In the genomic region with DNA sequence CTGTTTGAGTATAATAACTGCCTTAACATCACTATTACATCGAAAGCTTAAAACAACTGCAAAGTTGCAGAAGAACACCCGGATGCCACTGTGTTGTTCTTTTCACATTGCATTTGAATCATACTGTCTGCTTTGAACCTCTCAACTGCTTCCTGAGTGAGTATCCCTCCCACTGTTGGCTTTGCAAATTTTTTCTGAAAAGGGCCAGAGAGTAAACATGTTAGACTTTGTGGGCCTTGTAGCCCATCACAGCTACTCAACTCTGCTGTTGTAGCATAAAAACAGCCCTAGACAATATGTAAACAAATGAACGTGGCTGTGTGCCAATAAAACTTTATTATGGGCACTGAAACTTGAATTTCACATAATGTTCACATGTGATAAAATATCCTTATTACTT, we compare ENCODE assay signal across 1 cellular context.
TF ChIP-seq lines count a peak whose summit lies in the region.

No MANE protein-coding gene starts in this region.

TF ChIP-seq in HepG2, 621 proteins besides CTCF, POLR2A, EP300 and RAD21 (continued from another document and continues in another):
- TF ChIP-seq, protein P1, sequence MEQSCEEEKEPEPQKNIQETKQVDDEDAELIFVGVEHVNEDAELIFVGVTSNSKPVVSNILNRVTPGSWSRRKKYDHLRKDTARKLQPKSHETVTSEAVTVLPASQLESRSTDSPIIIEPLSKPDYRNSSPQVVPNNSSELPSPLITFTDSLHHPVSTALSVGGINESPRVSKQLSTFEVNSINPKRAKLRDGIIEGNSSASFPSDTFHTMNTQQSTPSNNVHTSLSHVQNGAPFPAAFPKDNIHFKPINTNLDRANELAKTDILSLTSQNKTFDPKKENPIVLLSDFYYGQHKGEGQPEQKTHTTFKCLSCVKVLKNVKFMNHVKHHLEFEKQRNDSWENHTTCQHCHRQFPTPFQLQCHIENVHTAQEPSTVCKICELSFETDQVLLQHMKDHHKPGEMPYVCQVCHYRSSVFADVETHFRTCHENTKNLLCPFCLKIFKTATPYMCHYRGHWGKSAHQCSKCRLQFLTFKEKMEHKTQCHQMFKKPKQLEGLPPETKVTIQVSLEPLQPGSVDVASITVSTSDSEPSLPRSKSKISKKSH (CRISPR knock-in tag; IDR thresholded peaks at IDR 0.05; ENCODE audit: borderline replicate concordance): no peak
- no peak for TF ChIP-seq ZNF768 (CRISPR knock-in tag; IDR thresholded peaks at IDR 0.05)
- TF ChIP-seq, protein P2, sequence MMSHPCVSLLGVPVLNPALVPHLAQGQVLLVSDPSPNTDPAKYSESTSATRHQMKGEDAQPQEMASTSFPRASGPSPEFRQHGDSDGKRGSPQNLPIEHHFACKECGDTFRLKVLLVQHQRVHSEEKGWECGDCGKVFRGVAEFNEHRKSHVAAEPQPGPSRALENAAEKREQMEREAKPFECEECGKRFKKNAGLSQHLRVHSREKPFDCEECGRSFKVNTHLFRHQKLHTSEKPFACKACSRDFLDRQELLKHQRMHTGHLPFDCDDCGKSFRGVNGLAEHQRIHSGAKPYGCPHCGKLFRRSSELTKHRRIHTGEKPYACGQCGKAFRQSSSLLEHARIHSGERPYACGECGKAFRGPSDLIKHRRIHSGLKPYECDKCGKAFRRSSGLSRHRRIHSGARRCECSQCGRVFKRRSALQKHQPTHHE (CRISPR knock-in tag; IDR thresholded peaks at IDR 0.05; ENCODE audit: borderline replicate concordance): no peak
- TF ChIP-seq RFXAP (CRISPR knock-in tag; IDR thresholded peaks at IDR 0.05; ENCODE audit: borderline replicate concordance): no peak
- TF ChIP-seq ZNF354B (CRISPR knock-in tag; IDR thresholded peaks at IDR 0.05): no peak
- TF ChIP-seq, protein P3, sequence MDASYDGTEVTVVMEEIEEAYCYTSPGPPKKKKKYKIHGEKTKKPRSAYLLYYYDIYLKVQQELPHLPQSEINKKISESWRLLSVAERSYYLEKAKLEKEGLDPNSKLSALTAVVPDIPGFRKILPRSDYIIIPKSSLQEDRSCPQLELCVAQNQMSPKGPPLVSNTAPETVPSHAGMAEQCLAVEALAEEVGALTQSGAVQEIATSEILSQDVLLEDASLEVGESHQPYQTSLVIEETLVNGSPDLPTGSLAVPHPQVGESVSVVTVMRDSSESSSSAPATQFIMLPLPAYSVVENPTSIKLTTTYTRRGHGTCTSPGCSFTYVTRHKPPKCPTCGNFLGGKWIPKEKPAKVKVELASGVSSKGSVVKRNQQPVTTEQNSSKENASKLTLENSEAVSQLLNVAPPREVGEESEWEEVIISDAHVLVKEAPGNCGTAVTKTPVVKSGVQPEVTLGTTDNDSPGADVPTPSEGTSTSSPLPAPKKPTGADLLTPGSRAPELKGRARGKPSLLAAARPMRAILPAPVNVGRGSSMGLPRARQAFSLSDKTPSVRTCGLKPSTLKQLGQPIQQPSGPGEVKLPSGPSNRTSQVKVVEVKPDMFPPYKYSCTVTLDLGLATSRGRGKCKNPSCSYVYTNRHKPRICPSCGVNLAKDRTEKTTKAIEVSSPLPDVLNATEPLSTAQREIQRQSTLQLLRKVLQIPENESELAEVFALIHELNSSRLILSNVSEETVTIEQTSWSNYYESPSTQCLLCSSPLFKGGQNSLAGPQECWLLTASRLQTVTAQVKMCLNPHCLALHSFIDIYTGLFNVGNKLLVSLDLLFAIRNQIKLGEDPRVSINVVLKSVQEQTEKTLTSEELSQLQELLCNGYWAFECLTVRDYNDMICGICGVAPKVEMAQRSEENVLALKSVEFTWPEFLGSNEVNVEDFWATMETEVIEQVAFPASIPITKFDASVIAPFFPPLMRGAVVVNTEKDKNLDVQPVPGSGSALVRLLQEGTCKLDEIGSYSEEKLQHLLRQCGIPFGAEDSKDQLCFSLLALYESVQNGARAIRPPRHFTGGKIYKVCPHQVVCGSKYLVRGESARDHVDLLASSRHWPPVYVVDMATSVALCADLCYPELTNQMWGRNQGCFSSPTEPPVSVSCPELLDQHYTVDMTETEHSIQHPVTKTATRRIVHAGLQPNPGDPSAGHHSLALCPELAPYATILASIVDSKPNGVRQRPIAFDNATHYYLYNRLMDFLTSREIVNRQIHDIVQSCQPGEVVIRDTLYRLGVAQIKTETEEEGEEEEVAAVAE (CRISPR knock-in tag; IDR thresholded peaks at IDR 0.05; ENCODE audit: borderline replicate concordance): no peak
- TF ChIP-seq ZNF205 (CRISPR knock-in tag; IDR thresholded peaks at IDR 0.05): no peak
- TF ChIP-seq NFRKB (IDR thresholded peaks at IDR 0.05): no peak
- no peak for TF ChIP-seq ZNF776 (CRISPR knock-in tag; IDR thresholded peaks at IDR 0.05)
- TF ChIP-seq KLF9 (CRISPR knock-in tag; IDR thresholded peaks at IDR 0.05; ENCODE audit: low read depth): no peak
- TF ChIP-seq, protein P4, sequence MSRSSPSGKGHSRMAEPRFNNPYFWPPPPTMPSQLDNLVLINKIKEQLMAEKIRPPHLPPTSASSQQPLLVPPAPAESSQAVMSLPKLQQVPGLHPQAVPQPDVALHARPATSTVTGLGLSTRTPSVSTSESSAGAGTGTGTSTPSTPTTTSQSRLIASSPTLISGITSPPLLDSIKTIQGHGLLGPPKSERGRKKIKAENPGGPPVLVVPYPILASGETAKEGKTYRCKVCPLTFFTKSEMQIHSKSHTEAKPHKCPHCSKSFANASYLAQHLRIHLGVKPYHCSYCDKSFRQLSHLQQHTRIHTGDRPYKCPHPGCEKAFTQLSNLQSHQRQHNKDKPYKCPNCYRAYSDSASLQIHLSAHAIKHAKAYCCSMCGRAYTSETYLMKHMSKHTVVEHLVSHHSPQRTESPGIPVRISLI (CRISPR knock-in tag; IDR thresholded peaks at IDR 0.05; ENCODE audit: borderline replicate concordance): peak; percentile 68; the same call in 1 of the 2 replicates
- no peak for TF ChIP-seq ZNF703 (CRISPR knock-in tag; IDR thresholded peaks at IDR 0.05; ENCODE audit: borderline replicate concordance)
- no peak for TF ChIP-seq ZNF629 (CRISPR knock-in tag; conservative IDR thresholded peaks at IDR 0.05)
- TF ChIP-seq HCFC1 (IDR thresholded peaks at IDR 0.05; ENCODE audit: low read depth, low read length): no peak
- no peak for TF ChIP-seq FOXP1 (IDR thresholded peaks at IDR 0.05)
- peak; percentile 91 for TF ChIP-seq FOXP1 (CRISPR knock-in tag; IDR thresholded peaks at IDR 0.05)
- no peak for TF ChIP-seq ZNF530 (CRISPR knock-in tag; IDR thresholded peaks at IDR 0.05; ENCODE audit: low read depth)
- no peak for TF ChIP-seq ZNF256 (CRISPR knock-in tag; conservative IDR thresholded peaks at IDR 0.05)
- TF ChIP-seq, protein P5, sequence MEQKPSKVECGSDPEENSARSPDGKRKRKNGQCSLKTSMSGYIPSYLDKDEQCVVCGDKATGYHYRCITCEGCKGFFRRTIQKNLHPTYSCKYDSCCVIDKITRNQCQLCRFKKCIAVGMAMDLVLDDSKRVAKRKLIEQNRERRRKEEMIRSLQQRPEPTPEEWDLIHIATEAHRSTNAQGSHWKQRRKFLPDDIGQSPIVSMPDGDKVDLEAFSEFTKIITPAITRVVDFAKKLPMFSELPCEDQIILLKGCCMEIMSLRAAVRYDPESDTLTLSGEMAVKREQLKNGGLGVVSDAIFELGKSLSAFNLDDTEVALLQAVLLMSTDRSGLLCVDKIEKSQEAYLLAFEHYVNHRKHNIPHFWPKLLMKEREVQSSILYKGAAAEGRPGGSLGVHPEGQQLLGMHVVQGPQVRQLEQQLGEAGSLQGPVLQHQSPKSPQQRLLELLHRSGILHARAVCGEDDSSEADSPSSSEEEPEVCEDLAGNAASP (CRISPR knock-in tag; IDR thresholded peaks at IDR 0.05; ENCODE audit: borderline replicate concordance): no peak; the same call in 1 of the 2 replicates
- peak; percentile 85 for TF ChIP-seq TCF7 (IDR thresholded peaks at IDR 0.05; ENCODE audit: low read depth)
- no peak for TF ChIP-seq SMAD3 (CRISPR knock-in tag; IDR thresholded peaks at IDR 0.05)
- no peak for TF ChIP-seq RBAK (CRISPR knock-in tag; IDR thresholded peaks at IDR 0.05)
- TF ChIP-seq PRPF4 (IDR thresholded peaks at IDR 0.05; ENCODE audit: low read depth, low read length, poor library complexity, severe bottlenecking): no peak
- TF ChIP-seq POGZ (CRISPR knock-in tag; IDR thresholded peaks at IDR 0.05): no peak; the same call in 1 of the 2 replicates
- TF ChIP-seq ZNF101 (CRISPR knock-in tag; IDR thresholded peaks at IDR 0.05; ENCODE audit: borderline replicate concordance, low read depth): no peak
- TF ChIP-seq ARNTL (CRISPR knock-in tag; IDR thresholded peaks at IDR 0.05): 0 out of 2 replicates have a peak, but pooled peaks have one; percentile 27
- TF ChIP-seq SOX5 (CRISPR knock-in tag; IDR thresholded peaks at IDR 0.05; ENCODE audit: borderline replicate concordance): peak; percentile 78; the same call in 1 of the 2 replicates
- no peak for TF ChIP-seq ZNF570 (CRISPR knock-in tag; IDR thresholded peaks at IDR 0.05; ENCODE audit: borderline replicate concordance)
- TF ChIP-seq, protein P6, sequence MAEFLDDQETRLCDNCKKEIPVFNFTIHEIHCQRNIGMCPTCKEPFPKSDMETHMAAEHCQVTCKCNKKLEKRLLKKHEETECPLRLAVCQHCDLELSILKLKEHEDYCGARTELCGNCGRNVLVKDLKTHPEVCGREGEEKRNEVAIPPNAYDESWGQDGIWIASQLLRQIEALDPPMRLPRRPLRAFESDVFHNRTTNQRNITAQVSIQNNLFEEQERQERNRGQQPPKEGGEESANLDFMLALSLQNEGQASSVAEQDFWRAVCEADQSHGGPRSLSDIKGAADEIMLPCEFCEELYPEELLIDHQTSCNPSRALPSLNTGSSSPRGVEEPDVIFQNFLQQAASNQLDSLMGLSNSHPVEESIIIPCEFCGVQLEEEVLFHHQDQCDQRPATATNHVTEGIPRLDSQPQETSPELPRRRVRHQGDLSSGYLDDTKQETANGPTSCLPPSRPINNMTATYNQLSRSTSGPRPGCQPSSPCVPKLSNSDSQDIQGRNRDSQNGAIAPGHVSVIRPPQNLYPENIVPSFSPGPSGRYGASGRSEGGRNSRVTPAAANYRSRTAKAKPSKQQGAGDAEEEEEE (CRISPR knock-in tag; IDR thresholded peaks at IDR 0.05; ENCODE audit: borderline replicate concordance): no peak
- no peak for TF ChIP-seq HMGA1 (CRISPR knock-in tag; conservative IDR thresholded peaks at IDR 0.05)
- no peak for TF ChIP-seq KDM1A (CRISPR knock-in tag; IDR thresholded peaks at IDR 0.05)
- TF ChIP-seq, protein P7, sequence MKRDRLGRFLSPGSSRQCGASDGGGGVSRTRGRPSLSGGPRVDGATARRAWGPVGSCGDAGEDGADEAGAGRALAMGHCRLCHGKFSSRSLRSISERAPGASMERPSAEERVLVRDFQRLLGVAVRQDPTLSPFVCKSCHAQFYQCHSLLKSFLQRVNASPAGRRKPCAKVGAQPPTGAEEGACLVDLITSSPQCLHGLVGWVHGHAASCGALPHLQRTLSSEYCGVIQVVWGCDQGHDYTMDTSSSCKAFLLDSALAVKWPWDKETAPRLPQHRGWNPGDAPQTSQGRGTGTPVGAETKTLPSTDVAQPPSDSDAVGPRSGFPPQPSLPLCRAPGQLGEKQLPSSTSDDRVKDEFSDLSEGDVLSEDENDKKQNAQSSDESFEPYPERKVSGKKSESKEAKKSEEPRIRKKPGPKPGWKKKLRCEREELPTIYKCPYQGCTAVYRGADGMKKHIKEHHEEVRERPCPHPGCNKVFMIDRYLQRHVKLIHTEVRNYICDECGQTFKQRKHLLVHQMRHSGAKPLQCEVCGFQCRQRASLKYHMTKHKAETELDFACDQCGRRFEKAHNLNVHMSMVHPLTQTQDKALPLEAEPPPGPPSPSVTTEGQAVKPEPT (CRISPR knock-in tag; IDR thresholded peaks at IDR 0.05; ENCODE audit: low read depth): no peak
- TF ChIP-seq ZNF564 (CRISPR knock-in tag; IDR thresholded peaks at IDR 0.05): no peak
- TF ChIP-seq, protein P8, sequence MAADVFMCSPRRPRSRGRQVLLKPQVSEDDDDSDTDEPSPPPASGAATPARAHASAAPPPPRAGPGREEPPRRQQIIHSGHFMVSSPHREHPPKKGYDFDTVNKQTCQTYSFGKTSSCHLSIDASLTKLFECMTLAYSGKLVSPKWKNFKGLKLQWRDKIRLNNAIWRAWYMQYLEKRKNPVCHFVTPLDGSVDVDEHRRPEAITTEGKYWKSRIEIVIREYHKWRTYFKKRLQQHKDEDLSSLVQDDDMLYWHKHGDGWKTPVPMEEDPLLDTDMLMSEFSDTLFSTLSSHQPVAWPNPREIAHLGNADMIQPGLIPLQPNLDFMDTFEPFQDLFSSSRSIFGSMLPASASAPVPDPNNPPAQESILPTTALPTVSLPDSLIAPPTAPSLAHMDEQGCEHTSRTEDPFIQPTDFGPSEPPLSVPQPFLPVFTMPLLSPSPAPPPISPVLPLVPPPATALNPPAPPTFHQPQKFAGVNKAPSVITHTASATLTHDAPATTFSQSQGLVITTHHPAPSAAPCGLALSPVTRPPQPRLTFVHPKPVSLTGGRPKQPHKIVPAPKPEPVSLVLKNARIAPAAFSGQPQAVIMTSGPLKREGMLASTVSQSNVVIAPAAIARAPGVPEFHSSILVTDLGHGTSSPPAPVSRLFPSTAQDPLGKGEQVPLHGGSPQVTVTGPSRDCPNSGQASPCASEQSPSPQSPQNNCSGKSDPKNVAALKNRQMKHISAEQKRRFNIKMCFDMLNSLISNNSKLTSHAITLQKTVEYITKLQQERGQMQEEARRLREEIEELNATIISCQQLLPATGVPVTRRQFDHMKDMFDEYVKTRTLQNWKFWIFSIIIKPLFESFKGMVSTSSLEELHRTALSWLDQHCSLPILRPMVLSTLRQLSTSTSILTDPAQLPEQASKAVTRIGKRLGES (CRISPR knock-in tag; IDR thresholded peaks at IDR 0.05; ENCODE audit: borderline replicate concordance): no peak
- TF ChIP-seq PAX8 (CRISPR knock-in tag; IDR thresholded peaks at IDR 0.05; ENCODE audit: borderline replicate concordance): no peak
- TF ChIP-seq ZNF234 (CRISPR knock-in tag; conservative IDR thresholded peaks at IDR 0.05): no peak
- TF ChIP-seq, protein P9, sequence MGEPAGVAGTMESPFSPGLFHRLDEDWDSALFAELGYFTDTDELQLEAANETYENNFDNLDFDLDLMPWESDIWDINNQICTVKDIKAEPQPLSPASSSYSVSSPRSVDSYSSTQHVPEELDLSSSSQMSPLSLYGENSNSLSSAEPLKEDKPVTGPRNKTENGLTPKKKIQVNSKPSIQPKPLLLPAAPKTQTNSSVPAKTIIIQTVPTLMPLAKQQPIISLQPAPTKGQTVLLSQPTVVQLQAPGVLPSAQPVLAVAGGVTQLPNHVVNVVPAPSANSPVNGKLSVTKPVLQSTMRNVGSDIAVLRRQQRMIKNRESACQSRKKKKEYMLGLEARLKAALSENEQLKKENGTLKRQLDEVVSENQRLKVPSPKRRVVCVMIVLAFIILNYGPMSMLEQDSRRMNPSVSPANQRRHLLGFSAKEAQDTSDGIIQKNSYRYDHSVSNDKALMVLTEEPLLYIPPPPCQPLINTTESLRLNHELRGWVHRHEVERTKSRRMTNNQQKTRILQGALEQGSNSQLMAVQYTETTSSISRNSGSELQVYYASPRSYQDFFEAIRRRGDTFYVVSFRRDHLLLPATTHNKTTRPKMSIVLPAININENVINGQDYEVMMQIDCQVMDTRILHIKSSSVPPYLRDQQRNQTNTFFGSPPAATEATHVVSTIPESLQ (CRISPR knock-in tag; conservative IDR thresholded peaks at IDR 0.05): no peak
- TF ChIP-seq ZNF672 (CRISPR knock-in tag; IDR thresholded peaks at IDR 0.05): no peak
- no peak for TF ChIP-seq RXRB (CRISPR knock-in tag; IDR thresholded peaks at IDR 0.05; ENCODE audit: borderline replicate concordance)
- TF ChIP-seq, protein P10, sequence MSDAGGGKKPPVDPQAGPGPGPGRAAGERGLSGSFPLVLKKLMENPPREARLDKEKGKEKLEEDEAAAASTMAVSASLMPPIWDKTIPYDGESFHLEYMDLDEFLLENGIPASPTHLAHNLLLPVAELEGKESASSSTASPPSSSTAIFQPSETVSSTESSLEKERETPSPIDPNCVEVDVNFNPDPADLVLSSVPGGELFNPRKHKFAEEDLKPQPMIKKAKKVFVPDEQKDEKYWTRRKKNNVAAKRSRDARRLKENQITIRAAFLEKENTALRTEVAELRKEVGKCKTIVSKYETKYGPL (CRISPR knock-in tag; IDR thresholded peaks at IDR 0.05): no peak
- TF ChIP-seq, protein P11, sequence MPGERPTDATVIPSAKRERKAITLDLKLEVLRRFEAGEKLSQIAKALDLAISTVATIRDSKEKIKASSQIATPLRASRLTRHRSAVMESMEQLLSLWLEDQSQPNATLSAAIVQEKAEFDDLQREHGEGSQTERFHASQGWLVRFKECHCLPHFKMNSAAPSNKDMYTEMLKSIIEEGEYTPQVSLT (CRISPR knock-in tag; IDR thresholded peaks at IDR 0.05; ENCODE audit: borderline replicate concordance, low read depth): no peak
